ENCODE assay signal across 1 cellular context in the genomic region with DNA sequence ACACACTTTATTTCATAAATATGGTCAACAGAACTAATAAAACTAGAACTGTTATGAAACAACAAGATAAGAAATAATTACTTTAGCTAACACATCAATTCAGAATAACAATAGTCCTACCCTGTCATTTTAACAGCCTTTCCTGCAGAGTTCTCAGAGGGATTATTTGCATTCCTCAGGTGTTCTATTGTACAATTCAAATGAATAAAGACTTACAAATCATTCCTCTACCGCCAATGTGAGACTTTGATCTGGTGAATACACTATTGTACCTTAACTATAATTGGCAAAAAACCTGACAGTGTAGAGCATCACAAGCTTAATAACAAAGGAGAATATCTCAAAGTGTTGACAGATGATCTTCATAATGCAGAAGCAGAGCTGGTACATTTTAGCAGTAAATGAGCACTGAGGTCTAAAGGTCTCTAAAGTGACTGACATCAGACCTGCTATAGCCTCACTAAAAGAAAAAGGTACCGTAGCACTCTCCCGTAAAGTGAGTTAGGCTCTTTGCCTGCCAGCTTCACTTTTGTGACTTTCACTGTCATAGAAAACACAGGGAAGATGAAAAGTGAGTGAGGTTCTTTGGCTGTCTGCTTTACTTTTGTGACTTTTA.
TF ChIP-seq lines count a peak whose summit lies in the region.

No MANE protein-coding gene starts in this region.

TF ChIP-seq in H1, 55 proteins besides CTCF, POLR2A, EP300 and RAD21 (continued from another document):
- TF ChIP-seq ATF2 (IDR thresholded peaks at IDR 0.05; ENCODE audit: low read length) (no peak), ATF3 (IDR thresholded peaks at IDR 0.05; ENCODE audit: insufficient read depth, low read depth, low read length) (no peak), BRCA1 (IDR thresholded peaks at IDR 0.05; ENCODE audit: low read depth, low read length) (no peak), CHD1 (IDR thresholded peaks at IDR 0.05; ENCODE audit: low read depth, low read length) (no peak), KDM4A (IDR thresholded peaks at IDR 0.05; ENCODE audit: low read depth, low read length, severe bottlenecking) (no peak)
